In genomic region chr11:73248526-73249185, GRCh38 we compare ENCODE assay signal across 1 cellular context.
TF ChIP-seq lines count a peak whose summit lies in the region.

No MANE protein-coding gene starts in this region.

TF ChIP-seq in GM23338, 12 proteins besides CTCF, POLR2A, EP300 and RAD21:
- TF ChIP-seq POLR2AphosphoS5 (IDR thresholded peaks at IDR 0.05; ENCODE audit: low read depth) (no peak), EZH2 (IDR thresholded peaks at IDR 0.05; ENCODE audit: low read depth, unreplicated experiment) (no peak), EZH2phosphoT487 (IDR thresholded peaks at IDR 0.05; ENCODE audit: unreplicated experiment) (no peak), REST (IDR thresholded peaks at IDR 0.05; ENCODE audit: unreplicated experiment) (no peak), ETS1 (IDR thresholded peaks at IDR 0.05) (no peak), CREB1 (CRISPR knock-in tag; IDR thresholded peaks at IDR 0.05; ENCODE audit: low read depth) (no peak), ZNF462 (CRISPR knock-in tag; IDR thresholded peaks at IDR 0.05) (no peak), ZNF331 (CRISPR knock-in tag; IDR thresholded peaks at IDR 0.05; ENCODE audit: low read depth) (no peak), STAT1 (IDR thresholded peaks at IDR 0.05; ENCODE audit: unreplicated experiment) (no peak), ZNF114 (CRISPR knock-in tag; IDR thresholded peaks at IDR 0.05) (no peak), NANOG (IDR thresholded peaks at IDR 0.05; ENCODE audit: borderline replicate concordance) (no peak), JUNB (IDR thresholded peaks at IDR 0.05; ENCODE audit: unreplicated experiment) (no peak)
